ENCODE assay signal across 8 cellular contexts in genomic region chr5:150778517-150779396, GRCh38. TPM values are rescaled to one million over a fixed set of nuclear protein-coding genes. Genes with fewer than 3 reads are reported as not detected.
DNase-seq lines count a peak whose midpoint lies in the region; ATAC-seq and TF ChIP-seq lines count a peak whose summit lies in the region.

TSS of gene SMIM3 (plus strand) at chr5:150778757. CDS start at chr5:150795441, 16,684 bp downstream.

- H3K4me3 ChIP-seq in HUES64 (ENCODE audit: low read length): peak within 1 kb of the TSS; percentile 89
- peak within 1 kb of the TSS; percentile 92 for H3K4me3 ChIP-seq in adipocyte (ENCODE audit: low read length)
- peak within 1 kb of the TSS; percentile 61 to 92 (median 78) for H3K4me3 ChIP-seq in heart right ventricle

- H3K27me3 ChIP-seq in HUES64 (ENCODE audit: insufficient read depth, low read length) (peaks cover 10% of the 10 kb centered on the region), adipocyte (replicated peaks; ENCODE audit: control insufficient read depth, insufficient read depth, low read length) (no peaks in the 10 kb centered on the region), heart right ventricle (no peaks in the 10 kb centered on the region)

- peak in 7 of 9 donors; percentile 23 to 65 (median 57) for TF ChIP-seq CTCF in heart right ventricle (IDR thresholded peaks at IDR 0.05)

- DNase-seq in A172 (ENCODE audit: low spot score): peak; percentile 51
- peak; percentile 35 to 70 (median 56) for DNase-seq in T-cell
- DNase-seq in adipocyte (ENCODE audit: low read depth): peak; percentile 95
- peak; percentile 88 to 90 for DNase-seq in heart right ventricle
- peak; percentile 31 to 94 (median 59) for DNase-seq in posterior cingulate gyrus
- DNase-seq in OCI-M2 (lab: John Stamatoyannopoulos, UW; ENCODE audit: unreplicated experiment): no peak

- ATAC-seq in GM18498 (IDR thresholded peaks at IDR 0.05; ENCODE audit: unreplicated experiment): peak; percentile 34
- peak; percentile 72 to 75 (median 72) for ATAC-seq in T-cell (replicated peaks in 1 of 4)
- ATAC-seq in heart right ventricle: peak; percentile 76 to 92 (median 90)

- H3K4me1 Mint-ChIP-seq in T-cell: peaks cover 51 to 59% (median 58%) of the 10 kb centered on the region in 3 donors

- peaks cover 1% of the 10 kb centered on the region in 2 donors for H3K27me3 Mint-ChIP-seq in T-cell

- WGBS in HUES64: under 1% methylated on average over 59 of the region's 59 CpGs
- 1% methylated on average over 59 of the region's 59 CpGs for WGBS in heart right ventricle, 2 donors

- peak within 1 kb of the TSS; percentile 92 to 94 for H3K27ac Mint-ChIP-seq in T-cell

- H3K27ac ChIP-seq in HUES64 (ENCODE audit: low read depth, low read length) (peak within 1 kb of the TSS; percentile 93), heart right ventricle (peak within 1 kb of the TSS; percentile 79 to 96 (median 92))

- CTCF ChIA-PET in T-cell (lab: Charles Lee): interaction anchor here (0.5 to 3.9 kb wide), 13 partner anchors 21 to 984 kb away, joined by 3 to 25 read pairs (median 5); partner anchors contain the start of genes RBM22 (in 2 of the 2), DCTN4 (in 1 of the 2) and IRGM (in 1 of the 2)

- POLR2A ChIA-PET in T-cell (lab: Charles Lee): interaction anchor here (0.7 to 1.4 kb wide), 4 partner anchors 20 to 78 kb away, joined by 3 to 5 read pairs (median 4); partner anchors contain the start of genes DCTN4 (in 1 of the 2) and RBM22 (in 1 of the 2)

- intact Hi-C loops in heart right ventricle (cut with DNase I) (loop anchor here in 1 of 10 donors (2.0 kb wide), 1 partner anchor 22 kb away; no protein-coding TSS in a partner anchor), posterior cingulate gyrus (cut with DNase I) (no loop called here)

- H3K9me3 ChIP-seq in HUES64 (ENCODE audit: insufficient read depth, low read depth, low read length): no peaks in the 10 kb centered on the region
- H3K9me3 ChIP-seq in adipocyte (ENCODE audit: control insufficient read depth, low read length): no peaks in the 10 kb centered on the region
- no peaks in the 10 kb centered on the region for H3K9me3 ChIP-seq in heart right ventricle

- no peaks in the 10 kb centered on the region for H3K9me3 Mint-ChIP-seq in T-cell

- H3K4me1 ChIP-seq in HUES64 (ENCODE audit: insufficient read depth, low read length) (peaks cover 45% of the 10 kb centered on the region), adipocyte (ENCODE audit: control insufficient read depth, insufficient read depth, low read length) (peaks cover 52% of the 10 kb centered on the region), heart right ventricle (peaks cover 11 to 69% (median 49%) of the 10 kb centered on the region in 9 donors)

- H3K9ac ChIP-seq in HUES64 (ENCODE audit: low read depth, low read length) (peak within 1 kb of the TSS; percentile 91), adipocyte (ENCODE audit: low read length) (peak within 1 kb of the TSS; percentile 99)

- H3K4me3 Mint-ChIP-seq in T-cell: peak within 1 kb of the TSS; percentile 98 to 99 (median 99)

- 0 out of 2 replicates have a peak, but pooled peaks cover 4% of the 10 kb centered on the region for H3K36me3 ChIP-seq in HUES64 (ENCODE audit: insufficient read depth, low read length)
- H3K36me3 ChIP-seq in adipocyte (ENCODE audit: control insufficient read depth, insufficient read depth, low read length, severe bottlenecking): peaks cover 8% of the 10 kb centered on the region
- H3K36me3 ChIP-seq in heart right ventricle: no peaks in the 10 kb centered on the region

- H3K36me3 Mint-ChIP-seq in T-cell: no peaks in the 10 kb centered on the region

RNA-seq across cellular contexts. Expression of gene SMIM3, which starts in this region (rescaled TPM):
- total RNA-seq in A172 (2014; rRNA removed; shearing (Covaris generic)): 11.4 and 26.2 TPM in 2 replicates
- 22.6 TPM for polyA plus RNA-seq in HUES64 (2013, experiment 1 of 2)
- polyA plus RNA-seq in HUES64 (2013, experiment 2 of 2): 20.5 TPM
- total RNA-seq in T-cell (1 to 10 TPM; 2.8 to 9.1 (median 5.7) TPM), heart right ventricle (10 to 100 TPM in 6 of 10 donors, 1 to 10 TPM in 4; 7.1 to 24.2 (median 10.9) TPM)
- 10 to 100 TPM; 18.8 to 41.5 TPM for polyA plus RNA-seq in heart right ventricle

Comparison
In these comparisons a context has a peak if more than half of its experiments do, and no peak if none do; other contexts are left out.
1. ATAC-seq: peak in every context shown above with its lines; median percentile 90 in heart right ventricle; 72 in T-cell; 34 in GM18498.